ENCODE assay signal across 32 cellular contexts in genomic region chr5:127577458-127577857, GRCh38.
DNase-seq lines count a peak whose midpoint lies in the region; ATAC-seq, FAIRE-seq and TF ChIP-seq lines count a peak whose summit lies in the region.
"Had no signal": no experiment of that assay in that cellular context is flagged by ENCODE, and none has a peak within 500 bp of the region (broad histone marks: within the 10 kb centered on the region; RNA-seq: fewer than 3 reads in every experiment).

No MANE protein-coding gene starts in this region.

- peaks cover 3% of the 10 kb centered on the region for H3K4me1 Mint-ChIP-seq in astrocyte (ENCODE audit: low read depth, unreplicated experiment)
- no peaks in the 10 kb centered on the region for H3K4me1 Mint-ChIP-seq in activated T-helper 17 cell treated with anti-CD3 and anti-CD28 coated beads, Interleukin-2, amount 50 U/mL, for 72 hours
- H3K4me1 Mint-ChIP-seq: CD8-positive, alpha-beta memory T cell; GM23338; immature natural killer cell; stimulated activated naive B cell treated with anti-CD40 and anti-IgM and Interleukin-4, amounts not matched to agents 10 μg/mL and 1 μg/mL and 100 μg/mL, for 72 hours had no signal

- FAIRE-seq in astrocyte (lab: Jason Lieb, UNC) = no peak

- no peaks in the 10 kb centered on the region for H3K36me3 Mint-ChIP-seq in astrocyte (ENCODE audit: low read depth, unreplicated experiment)
- no peaks in the 10 kb centered on the region for H3K36me3 Mint-ChIP-seq in activated T-helper 17 cell treated with anti-CD3 and anti-CD28 coated beads, Interleukin-2, amount 50 U/mL, for 72 hours (ENCODE audit: low read depth)
- H3K36me3 Mint-ChIP-seq: CD8-positive, alpha-beta memory T cell; type B pancreatic cell had no signal

- no peaks in the 10 kb centered on the region for H3K36me3 ChIP-seq in astrocyte (ENCODE audit: insufficient read depth, low read length)
- H3K36me3 ChIP-seq: cardiac muscle cell, MG63 had no signal

- no peaks in the 10 kb centered on the region for H3K27me3 Mint-ChIP-seq in astrocyte (ENCODE audit: low read depth, unreplicated experiment)
- peaks cover 15% of the 10 kb centered on the region for H3K27me3 Mint-ChIP-seq in activated T-helper 17 cell treated with anti-CD3 and anti-CD28 coated beads, Interleukin-2, amount 50 U/mL, for 72 hours
- H3K27me3 Mint-ChIP-seq: type B pancreatic cell had no signal

- H3K4me3 ChIP-seq in astrocyte (ENCODE audit: insufficient read depth, low read depth, low read length) (no peak overlapping the region), fibroblast of the aortic adventitia (ENCODE audit: low read depth, low read length) (no peak overlapping the region)
- H3K4me3 ChIP-seq: cardiac muscle cell, GM23338, MG63, skin epidermis had no signal

- no peaks in the 10 kb centered on the region for H3K27me3 ChIP-seq in astrocyte (ENCODE audit: insufficient read depth, low read length)
- H3K27me3 ChIP-seq: cardiac muscle cell, MG63 had no signal

- H3K9me3 Mint-ChIP-seq in astrocyte (ENCODE audit: unreplicated experiment) = peaks cover 6% of the 10 kb centered on the region
- peaks cover 10% of the 10 kb centered on the region for H3K9me3 Mint-ChIP-seq in activated T-helper 17 cell treated with anti-CD3 and anti-CD28 coated beads, Interleukin-2, amount 50 U/mL, for 72 hours
- H3K9me3 Mint-ChIP-seq: type B pancreatic cell had no signal

- H3K4me2 ChIP-seq in astrocyte (ENCODE audit: low read length) = no peak overlapping the region
- H3K4me2 ChIP-seq: GM23338 had no signal

- no peak overlapping the region for H2AFZ ChIP-seq in astrocyte (ENCODE audit: low read depth, low read length)
- H2AFZ ChIP-seq: GM23338 had no signal

- no peak overlapping the region for H3K27ac ChIP-seq in astrocyte (ENCODE audit: low read depth, low read length)
- H3K27ac ChIP-seq: cardiac muscle cell, skin epidermis, VCaP had no signal

- no peak for TF ChIP-seq CTCF in astrocyte (IDR thresholded peaks at IDR 0.05; ENCODE audit: insufficient read depth, low read depth, low read length)
- TF ChIP-seq CTCF in fibroblast of the aortic adventitia (IDR thresholded peaks at IDR 0.05; ENCODE audit: insufficient read depth, low read length) = no peak
- no peak for TF ChIP-seq CTCF in omental fat pad (IDR thresholded peaks at IDR 0.05)

- no peak overlapping the region for H3K9ac ChIP-seq in astrocyte (ENCODE audit: low read length)

- no peaks in the 10 kb centered on the region for H3K9me3 ChIP-seq in astrocyte (ENCODE audit: insufficient read depth, low read depth, low read length)

- no peak overlapping the region for H3K4me3 Mint-ChIP-seq in astrocyte (ENCODE audit: unreplicated experiment)
- no peak overlapping the region for H3K4me3 Mint-ChIP-seq in activated T-helper 17 cell treated with anti-CD3 and anti-CD28 coated beads, Interleukin-2, amount 50 U/mL, for 72 hours
- H3K4me3 Mint-ChIP-seq: activated CD4-positive, alpha-beta T cell treated with anti-CD3 and anti-CD28 coated beads for 36 hours; activated CD8-positive, alpha-beta T cell treated with anti-CD3 and anti-CD28 coated beads for 36 hours; CD8-positive, alpha-beta memory T cell; GM23338; immature natural killer cell; stimulated activated naive B cell treated with anti-CD40 and anti-IgM and Interleukin-4, amounts not matched to agents 10 μg/mL and 1 μg/mL and 100 μg/mL, for 72 hours; T-helper 2 cell treated with Interferon-gamma antibody and Interleukin-4, amounts not matched to agents 5 μg/mL and 100 μg/mL, for 36 hours; type B pancreatic cell had no signal

- peak; percentile 6 for DNase-seq in astrocyte (ENCODE audit: low read depth)
- peak; percentile 31 for DNase-seq in fibroblast of the aortic adventitia (ENCODE audit: low read depth)
- DNase-seq in cortex of kidney (lab: John Stamatoyannopoulos, UW) = no peak
- DNase-seq in cerebellar nuclear complex (lab: John Stamatoyannopoulos, UW) = no peak
- no peak for DNase-seq in omental fat pad (ENCODE audit: low spot score)
- DNase-seq: activated CD4-positive, alpha-beta T cell treated with anti-CD3 and anti-CD28 coated beads for 36 hours; activated CD8-positive, alpha-beta memory T cell treated with anti-CD3 and anti-CD28 coated beads, Interleukin-2, amount 50 U/mL, for 48 hours; activated CD8-positive, alpha-beta T cell treated with anti-CD3 and anti-CD28 coated beads for 36 hours; anterior cingulate cortex; CD8-positive, alpha-beta memory T cell; DMS 273 treated with DMSO at 0.1 percent for 48 hours; hypothalamus; immature natural killer cell; KBM-7; MG63; NCI-H1105 treated with DMSO at 0.1 percent for 48 hours; NCI-H187 treated with DMSO at 0.1 percent for 48 hours; NCI-H526 treated with DMSO at 0.1 percent for 48 hours; SHP77 treated with DMSO at 0.1 percent for 48 hours; stimulated activated naive B cell treated with anti-CD40 and anti-IgM and Interleukin-4, amounts not matched to agents 10 μg/mL and 1 μg/mL and 100 μg/mL, for 72 hours; substantia nigra had no signal

- no peaks in the 10 kb centered on the region for H4K20me1 ChIP-seq in astrocyte (ENCODE audit: insufficient read depth, low read length)

- H3K79me2 ChIP-seq in astrocyte (ENCODE audit: insufficient read depth, low read length) = no peaks in the 10 kb centered on the region

- H3K4me1 ChIP-seq in astrocyte (ENCODE audit: insufficient read depth, low read length) = no peaks in the 10 kb centered on the region

- ATAC-seq in GM21447 (IDR thresholded peaks at IDR 0.05; ENCODE audit: unreplicated experiment) = peak; percentile 51
- peak; percentile 46 for ATAC-seq in HG03432 (IDR thresholded peaks at IDR 0.05; ENCODE audit: unreplicated experiment)
- ATAC-seq in omental fat pad (ENCODE audit: low FRiP score) = no peak
- no peak for ATAC-seq in activated T-helper 17 cell treated with anti-CD3 and anti-CD28 coated beads, Interleukin-2, amount 50 U/mL, for 72 hours (replicated peaks)
- ATAC-seq: activated CD4-positive, alpha-beta T cell treated with anti-CD3 and anti-CD28 coated beads for 36 hours; activated CD8-positive, alpha-beta T cell treated with anti-CD3 and anti-CD28 coated beads for 36 hours; activated naive CD4-positive, alpha-beta T cell treated with anti-CD3 and anti-CD28 coated beads, Interleukin-2, amount 50 U/mL, for 72 hours; GM23338; Panc1; stimulated activated naive B cell treated with anti-CD40 and anti-IgM and Interleukin-4, amounts not matched to agents 10 μg/mL and 1 μg/mL and 100 μg/mL, for 72 hours had no signal

- H3K27ac Mint-ChIP-seq in astrocyte (ENCODE audit: unreplicated experiment) = no peak overlapping the region
- H3K27ac Mint-ChIP-seq in activated T-helper 17 cell treated with anti-CD3 and anti-CD28 coated beads, Interleukin-2, amount 50 U/mL, for 72 hours = no peak overlapping the region
- H3K27ac Mint-ChIP-seq: activated CD4-positive, alpha-beta T cell treated with anti-CD3 and anti-CD28 coated beads for 36 hours; activated CD8-positive, alpha-beta T cell treated with anti-CD3 and anti-CD28 coated beads for 36 hours; activated naive CD4-positive, alpha-beta T cell treated with anti-CD3 and anti-CD28 coated beads, Interleukin-2, amount 50 U/mL, for 72 hours; CD8-positive, alpha-beta memory T cell; GM23338; immature natural killer cell; stimulated activated naive B cell treated with anti-CD40 and anti-IgM and Interleukin-4, amounts not matched to agents 10 μg/mL and 1 μg/mL and 100 μg/mL, for 72 hours; T-helper 2 cell treated with Interferon-gamma antibody and Interleukin-4, amounts not matched to agents 5 μg/mL and 100 μg/mL, for 36 hours; type B pancreatic cell had no signal

Comparison
In these comparisons a context has a peak if more than half of its experiments do, and no peak if none do; other contexts are left out.
1. ATAC-seq: peak in GM21447 (single experiment) and HG03432 (single experiment); none in omental fat pad (single experiment) and activated T-helper 17 cell treated with anti-CD3 and anti-CD28 coated beads, Interleukin-2, amount 50 U/mL, for 72 hours (single experiment).
2. DNase-seq: peak in astrocyte (single experiment) and fibroblast of the aortic adventitia (single experiment); none in cortex of kidney (single experiment), cerebellar nuclear complex (0 of 2) and omental fat pad (single experiment).